ENCODE assay signal across 28 cellular contexts in the genomic region with DNA sequence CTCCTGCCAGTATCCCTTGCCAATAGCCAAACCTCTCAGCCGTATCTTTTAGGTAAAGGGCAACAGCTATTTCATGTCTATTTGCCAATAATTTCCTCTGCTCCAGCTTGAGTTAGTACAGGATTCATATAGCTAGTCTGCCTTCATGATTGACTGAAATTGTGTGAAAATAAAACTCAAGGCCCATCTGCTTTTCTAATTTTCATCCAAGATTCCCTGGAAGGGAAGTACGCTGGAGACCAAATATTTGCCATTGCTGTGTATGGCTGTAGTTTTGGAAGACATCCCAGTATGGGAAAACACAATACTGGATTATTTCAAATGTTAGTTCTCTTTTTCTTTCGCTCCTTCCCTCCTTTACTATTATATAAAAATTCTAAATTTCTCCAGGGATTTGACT.
"Had no signal": no experiment of that assay in that cellular context is flagged by ENCODE, and none has a peak within 500 bp of the region (broad histone marks: within the 10 kb centered on the region; RNA-seq: fewer than 3 reads in every experiment).

No MANE protein-coding gene starts in this region.

- H3K4me1 Mint-ChIP-seq: activated CD4-positive, alpha-beta memory T cell treated with anti-CD3 and anti-CD28 coated beads, Interleukin-2, amount 10 ng/mL, durations not matched to agents 7 days and 5 days; activated T-helper 17 cell treated with anti-CD3 and anti-CD28 coated beads, Interleukin-2, amount 50 U/mL, for 72 hours; T-cell had no signal

- ATAC-seq: activated T-helper 17 cell treated with anti-CD3 and anti-CD28 coated beads, Interleukin-2, amount 50 U/mL, for 72 hours; Panc1; Right ventricle myocardium inferior; T-cell had no signal

- H3K27me3 ChIP-seq: brain microvascular endothelial cell, cardiac muscle cell, colonic mucosa had no signal

- H3K27ac ChIP-seq: brain microvascular endothelial cell, cardiac muscle cell, colonic mucosa, SK-N-MC, VCaP had no signal

- H3K4me1 ChIP-seq: colonic mucosa had no signal

- H3K27me3 Mint-ChIP-seq: activated CD4-positive, alpha-beta memory T cell treated with anti-CD3 and anti-CD28 coated beads, Interleukin-2, amount 10 ng/mL, durations not matched to agents 7 days and 5 days; activated naive CD8-positive, alpha-beta T cell; activated T-helper 17 cell treated with anti-CD3 and anti-CD28 coated beads, Interleukin-2, amount 50 U/mL, for 72 hours; T-cell had no signal

- H3K27ac Mint-ChIP-seq: activated CD4-positive, alpha-beta memory T cell treated with anti-CD3 and anti-CD28 coated beads, Interleukin-2, amount 10 ng/mL, durations not matched to agents 7 days and 5 days; activated naive CD4-positive, alpha-beta T cell treated with anti-CD3 and anti-CD28 coated beads for 36 hours; activated naive CD8-positive, alpha-beta T cell; activated T-helper 17 cell treated with anti-CD3 and anti-CD28 coated beads, Interleukin-2, amount 50 U/mL, for 72 hours; T-cell had no signal

- H3K36me3 ChIP-seq: brain microvascular endothelial cell, cardiac muscle cell, colonic mucosa had no signal

- H3K4me3 ChIP-seq: cardiac muscle cell, colonic mucosa, SK-N-MC had no signal

- DNase-seq: activated CD4-positive, alpha-beta memory T cell treated with anti-CD3 and anti-CD28 coated beads, Interleukin-2, amount 10 ng/mL, durations not matched to agents 7 days and 5 days; activated CD4-positive, alpha-beta T cell treated with anti-CD3 and anti-CD28 coated beads, Interleukin-2, amount 50 U/mL, for 1 hour; activated CD4-positive, CD25-positive, alpha-beta regulatory T cell; activated gamma-delta T cell; activated naive CD4-positive, alpha-beta T cell treated with anti-CD3 and anti-CD28 coated beads for 36 hours; activated T-cell treated with anti-CD3 and anti-CD28 coated beads for 4 hours; activated T-cell treated with anti-CD3 and anti-CD28 coated beads, Interleukin-2, amount 50 U/mL, for 48 hours; amygdala; brain microvascular endothelial cell; colonic mucosa; dermis blood vessel endothelial cell; NCI-H1048; NCI-H1417 treated with DMSO at 0.1 percent for 48 hours; NCI-H187; NCI-H345; NCI-H524; NCI-H748 treated with DMSO at 0.1 percent for 48 hours; OCI-M1; RPMI8226; T-cell; T-helper 2 cell had no signal

- H3K9me3 ChIP-seq: colonic mucosa had no signal

- H3K4me3 Mint-ChIP-seq: activated CD4-positive, alpha-beta memory T cell treated with anti-CD3 and anti-CD28 coated beads, Interleukin-2, amount 10 ng/mL, durations not matched to agents 7 days and 5 days; activated naive CD4-positive, alpha-beta T cell treated with anti-CD3 and anti-CD28 coated beads for 36 hours; activated naive CD8-positive, alpha-beta T cell; activated T-helper 17 cell treated with anti-CD3 and anti-CD28 coated beads, Interleukin-2, amount 50 U/mL, for 72 hours; T-cell had no signal

- H3K36me3 Mint-ChIP-seq: activated naive CD8-positive, alpha-beta T cell; T-cell had no signal
